In genomic region chr19:2237869-2238153, GRCh38 we compare ENCODE assay signal across 8 cellular contexts. TPM values are rescaled to one million over a fixed set of nuclear protein-coding genes. Genes with fewer than 3 reads are reported as not detected.
A peak's percentile ranks its signal among the peaks of the same experiment; 100 is the strongest.
DNase-seq lines count a peak whose midpoint lies in the region; ATAC-seq and TF ChIP-seq lines count a peak whose summit lies in the region.

No MANE protein-coding gene starts in this region.

- ATAC-seq in lung (ENCODE audit: insufficient read depth, low FRiP score) (no peak), upper lobe of left lung (ENCODE audit: low FRiP score in 2 of 2) (no peak), HG02642 (IDR thresholded peaks at IDR 0.05; ENCODE audit: poor library complexity, unreplicated experiment) (no peak), GM18517 (IDR thresholded peaks at IDR 0.05; ENCODE audit: unreplicated experiment) (no peak), HG02798 (IDR thresholded peaks at IDR 0.05; ENCODE audit: poor library complexity, unreplicated experiment) (no peak)

- H3K9me3 ChIP-seq in ascending aorta, result no peaks in the 10 kb centered on the region
- no peaks in the 10 kb centered on the region for H3K9me3 ChIP-seq in lung (ENCODE audit: control insufficient read depth in 2 of 2, insufficient read depth in 1 of 2, low read length in 1 of 2)
- no peaks in the 10 kb centered on the region for H3K9me3 ChIP-seq in upper lobe of left lung

- CTCF ChIA-PET in activated naive CD4-positive, alpha-beta T cell treated with anti-CD3 and anti-CD28 coated beads, Interleukin-2, amount 10 ng/mL, durations not matched to agents 7 days and 5 days (lab: Charles Lee), result interaction anchor here (1.1 to 3.7 kb wide), 6 partner anchors 16 to 154 kb away, joined by 3 to 16 read pairs (median 9); no protein-coding TSS in a partner anchor

- H3K9me3 Mint-ChIP-seq in activated naive CD4-positive, alpha-beta T cell treated with anti-CD3 and anti-CD28 coated beads, Interleukin-2, amount 10 ng/mL, durations not matched to agents 7 days and 5 days, result no peaks in the 10 kb centered on the region

- H3K4me1 Mint-ChIP-seq in activated naive CD4-positive, alpha-beta T cell treated with anti-CD3 and anti-CD28 coated beads, Interleukin-2, amount 10 ng/mL, durations not matched to agents 7 days and 5 days, result peaks cover 73% of the 10 kb centered on the region

- peaks cover 4% of the 10 kb centered on the region for H3K27me3 Mint-ChIP-seq in activated naive CD4-positive, alpha-beta T cell treated with anti-CD3 and anti-CD28 coated beads, Interleukin-2, amount 10 ng/mL, durations not matched to agents 7 days and 5 days

- no peak for TF ChIP-seq POLR2A in upper lobe of left lung (IDR thresholded peaks at IDR 0.05)

- peaks cover 60% of the 10 kb centered on the region for H3K36me3 Mint-ChIP-seq in activated naive CD4-positive, alpha-beta T cell treated with anti-CD3 and anti-CD28 coated beads, Interleukin-2, amount 10 ng/mL, durations not matched to agents 7 days and 5 days

- H3K4me1 ChIP-seq in ascending aorta, result peaks cover 19 to 54% of the 10 kb centered on the region in 2 donors
- peaks cover 21 to 31% of the 10 kb centered on the region in 2 donors for H3K4me1 ChIP-seq in lung (ENCODE audit: control insufficient read depth in 2 of 2, insufficient read depth in 2 of 2, low read length in 2 of 2)
- peaks cover 69 to 87% (median 70%) of the 10 kb centered on the region in 4 donors for H3K4me1 ChIP-seq in upper lobe of left lung

- H3K36me3 ChIP-seq in ascending aorta, result peaks cover 6 to 10% of the 10 kb centered on the region in 2 donors
- H3K36me3 ChIP-seq in lung (ENCODE audit: control insufficient read depth in 2 of 2, insufficient read depth in 2 of 2, low read length in 2 of 2), result peaks cover 0 to 17% of the 10 kb centered on the region in 2 donors
- peaks cover 4 to 14% (median 10%) of the 10 kb centered on the region in 4 donors for H3K36me3 ChIP-seq in upper lobe of left lung

- H3K27me3 ChIP-seq in ascending aorta (no peaks in the 10 kb centered on the region), lung (ENCODE audit: control insufficient read depth, insufficient read depth) (no peaks in the 10 kb centered on the region), upper lobe of left lung (no peaks in the 10 kb centered on the region)

- intact Hi-C loops in ascending aorta (cut with DNase I), result loop anchor here (2.0 to 5.0 kb wide), 2 partner anchors 91 to 154 kb away; partner anchors contain the start of genes LSM7 and SPPL2B

- H3K27ac Mint-ChIP-seq in activated naive CD4-positive, alpha-beta T cell treated with anti-CD3 and anti-CD28 coated beads, Interleukin-2, amount 10 ng/mL, durations not matched to agents 7 days and 5 days, result peak overlapping the region; percentile 98

- H3K27ac ChIP-seq in ascending aorta (no peak overlapping the region), lung (ENCODE audit: low read depth in 1 of 2, low read length in 1 of 2) (peak overlapping the region in 1 of 2 donors; percentile 99), upper lobe of left lung (peak overlapping the region in 3 of 4 donors; percentile 98)

- H3K4me3 Mint-ChIP-seq in activated naive CD4-positive, alpha-beta T cell treated with anti-CD3 and anti-CD28 coated beads, Interleukin-2, amount 10 ng/mL, durations not matched to agents 7 days and 5 days, result peak overlapping the region; percentile 98

- DNase-seq in activated naive CD4-positive, alpha-beta T cell treated with anti-CD3 and anti-CD28 coated beads, Interleukin-2, amount 10 ng/mL, durations not matched to agents 7 days and 5 days, result no peak
- DNase-seq in activated naive CD4-positive, alpha-beta T cell treated with Interleukin-2 at 50 U/mL for 16 hours, result no peak
- DNase-seq in ascending aorta (ENCODE audit: low spot score in 2 of 2) (no peak), lung (ENCODE audit: low spot score) (no peak), upper lobe of left lung (no peak)

- H3K4me3 ChIP-seq in ascending aorta, result peak overlapping the region; percentile 85 to 100
- peak overlapping the region; percentile 67 for H3K4me3 ChIP-seq in lung
- peak overlapping the region in 3 of 4 donors; percentile 77 to 97 (median 81) for H3K4me3 ChIP-seq in upper lobe of left lung

- TF ChIP-seq CTCF in ascending aorta (IDR thresholded peaks at IDR 0.05) (no peak), lung (IDR thresholded peaks at IDR 0.05; ENCODE audit: control extremely low read depth, extremely low read depth) (no peak), upper lobe of left lung (IDR thresholded peaks at IDR 0.05) (no peak)

- TF ChIP-seq EP300 in upper lobe of left lung (IDR thresholded peaks at IDR 0.05), result no peak

- WGBS in lung, 2 donors, result 63 to 71% methylated on average over 6 of the region's 6 CpGs
- WGBS in upper lobe of left lung, 2 donors, result 71 to 74% methylated on average over 6 of the region's 6 CpGs

RNA-seq across cellular contexts. Expression of gene SF3A2, which starts 1.2 kb away (rescaled TPM):
- total RNA-seq in ascending aorta (21.3 TPM), lung (100 to 1,000 TPM in 1 of 2 donors, 10 to 100 TPM in 1; 67.5 to 113 TPM), upper lobe of left lung (100 to 1,000 TPM in 1 of 6 donors, 10 to 100 TPM in 5; 39.8 to 104 (median 70.7) TPM)
- 10 to 100 TPM; 37.2 to 58.5 TPM for polyA plus RNA-seq in lung

RNA-seq across cellular contexts. Expression of gene PLEKHJ1, which starts 1.7 kb away (rescaled TPM):
- total RNA-seq in ascending aorta, result 23.9 TPM
- total RNA-seq in lung, result 10 to 100 TPM; 64.4 to 64.6 TPM
- polyA plus RNA-seq in lung, result 10 to 100 TPM; 70.1 to 76.4 TPM
- 100 to 1,000 TPM in 2 of 6 donors, 10 to 100 TPM in 4; 67.2 to 114 (median 79.3) TPM for total RNA-seq in upper lobe of left lung

RNA-seq across cellular contexts. Expression of gene AMH, which starts 11.3 kb away (rescaled TPM):
- total RNA-seq in ascending aorta (not detected), lung (1 to 10 TPM; 2.1 to 3.5 TPM), upper lobe of left lung (1 to 10 TPM; 1.1 to 6.3 (median 3.2) TPM)
- 1 to 10 TPM in 1 of 2 donors, under 1 TPM in 1; 0.73 to 1.4 TPM for polyA plus RNA-seq in lung

RNA-seq across cellular contexts. Expression of gene JSRP1, which starts 18.4 kb away (rescaled TPM):
- total RNA-seq in ascending aorta, result not detected
- 1 to 10 TPM in 1 of 2 donors, under 1 TPM in 1; 0.61 to 2.3 TPM for total RNA-seq in lung
- 1 to 10 TPM in 1 of 2 donors, under 1 TPM in 1; 0.69 to 1.1 TPM for polyA plus RNA-seq in lung
- total RNA-seq in upper lobe of left lung, result 1 to 10 TPM in 3 of 6 donors, not detected in 3; 1.2 to 3.7 (median 1.7) TPM

RNA-seq across cellular contexts. Expression of gene PEAK3, which starts 44.2 kb away (rescaled TPM):
- 4.7 TPM for total RNA-seq in ascending aorta
- total RNA-seq in lung, result 1 to 10 TPM in 1 of 2 donors, under 1 TPM in 1; 0.31 to 6.7 TPM
- 1 to 10 TPM in 1 of 2 donors, under 1 TPM in 1; 0.81 to 7.4 TPM for polyA plus RNA-seq in lung
- 1 to 10 TPM; 2.4 to 8.6 (median 4.6) TPM for total RNA-seq in upper lobe of left lung

Comparison
In these comparisons a context has a peak if more than half of its experiments do, and no peak if none do; other contexts are left out.
1. H3K27ac ChIP-seq: peak in upper lobe of left lung (3 of 4); none in ascending aorta (0 of 2).
2. Peak in every context shown above with its lines, with median percentiles within 50 percentile points of each other: H3K4me3 ChIP-seq.